ENCODE assay signal across 9 cellular contexts in the genomic region with DNA sequence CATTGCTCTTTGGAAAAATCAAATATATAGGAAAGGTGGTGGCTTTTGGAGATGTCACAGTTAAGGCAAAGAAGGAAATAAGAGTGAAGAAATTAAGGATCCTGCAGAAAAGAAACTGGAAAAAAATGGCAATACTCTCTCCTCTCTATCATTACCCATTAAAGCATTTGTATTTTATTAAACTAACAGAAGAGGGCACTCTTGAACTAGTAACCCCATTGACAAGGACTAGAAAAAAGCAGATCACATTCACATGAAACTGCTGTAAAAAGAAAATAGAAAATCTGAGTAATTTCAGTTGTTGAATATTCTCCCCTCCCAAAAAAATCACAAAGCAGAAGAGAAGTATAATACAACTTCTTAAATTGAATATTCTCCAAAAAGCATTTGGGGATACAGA.
DNase-seq lines count a peak whose midpoint lies in the region; TF ChIP-seq lines count a peak whose summit lies in the region.
"Had no signal": no experiment of that assay in that cellular context is flagged by ENCODE, and none has a peak within 500 bp of the region (broad histone marks: within the 10 kb centered on the region; RNA-seq: fewer than 3 reads in every experiment).

No MANE protein-coding gene starts in this region.

- no peaks in the 10 kb centered on the region for H3K4me1 ChIP-seq in effector memory CD4-positive, alpha-beta T cell (ENCODE audit: control insufficient read depth, insufficient read depth, low read length, poor library complexity, severe bottlenecking)

- H3K4me3 Mint-ChIP-seq in chondrocyte (ENCODE audit: unreplicated experiment) = no peak overlapping the region
- H3K4me3 Mint-ChIP-seq: T-helper 1 cell treated with Interleukin-12 subunit alpha and Interleukin-12 subunit beta and Interleukin-4 antibody, amounts not matched to agents 30 μg/mL and 1 μg/mL, for 36 hours had no signal

- peaks cover 10% of the 10 kb centered on the region for H3K9me3 Mint-ChIP-seq in chondrocyte (ENCODE audit: low read depth)

- H3K36me3 Mint-ChIP-seq in chondrocyte (ENCODE audit: low read depth) = no peaks in the 10 kb centered on the region

- H3K4me1 Mint-ChIP-seq in chondrocyte (ENCODE audit: low read depth) = peaks cover 5% of the 10 kb centered on the region

- no peak overlapping the region for H3K4me3 ChIP-seq in effector memory CD4-positive, alpha-beta T cell (ENCODE audit: insufficient read depth, low read depth, low read length, poor library complexity, severe bottlenecking)

- H3K27ac ChIP-seq in effector memory CD4-positive, alpha-beta T cell (ENCODE audit: insufficient read depth, low read length, poor library complexity, severe bottlenecking) = no peak overlapping the region

- H3K36me3 ChIP-seq in effector memory CD4-positive, alpha-beta T cell (ENCODE audit: control insufficient read depth, insufficient read depth, low read length) = no peaks in the 10 kb centered on the region

- H3K9me3 ChIP-seq in effector memory CD4-positive, alpha-beta T cell (ENCODE audit: control insufficient read depth, low read length) = peaks cover 7% of the 10 kb centered on the region

- peak; percentile 77 for TF ChIP-seq CTCF in chondrocyte (IDR thresholded peaks at IDR 0.05)

- H3K27ac Mint-ChIP-seq in chondrocyte (ENCODE audit: unreplicated experiment) = no peak overlapping the region
- H3K27ac Mint-ChIP-seq: T-helper 1 cell treated with Interleukin-12 subunit alpha and Interleukin-12 subunit beta and Interleukin-4 antibody, amounts not matched to agents 30 μg/mL and 1 μg/mL, for 36 hours had no signal

- H3K27me3 ChIP-seq in effector memory CD4-positive, alpha-beta T cell (replicated peaks; ENCODE audit: control insufficient read depth, insufficient read depth, low read length, poor library complexity, severe bottlenecking) = no peaks in the 10 kb centered on the region

- H3K27me3 Mint-ChIP-seq in chondrocyte (ENCODE audit: low read depth) = no peaks in the 10 kb centered on the region

- DNase-seq in NCI-H2171 treated with DMSO at 0.1 percent for 48 hours (lab: John Stamatoyannopoulos, UW) = peak; percentile 22
- DNase-seq in NCI-H2171 (lab: John Stamatoyannopoulos, UW) = no peak
- peak; percentile 7 for DNase-seq in NCI-H226
- DNase-seq in chondrocyte (ENCODE audit: low spot score) = no peak
- peak; percentile 47 for DNase-seq in renal cortical epithelial cell (ENCODE audit: low read depth)
- DNase-seq in cortex of kidney (lab: John Stamatoyannopoulos, UW) = no peak
- DNase-seq in effector memory CD4-positive, alpha-beta T cell = no peak
- no peak for DNase-seq in activated T-cell treated with anti-CD3 and anti-CD28 coated beads, Interleukin-2, amount 50 U/mL, for 48 hours

Comparison
In these comparisons a context has a peak if more than half of its experiments do, and no peak if none do; other contexts are left out.
1. DNase-seq: peak in NCI-H2171 treated with DMSO at 0.1 percent for 48 hours (single experiment), NCI-H226 (single experiment) and renal cortical epithelial cell (single experiment); none in NCI-H2171 (single experiment), chondrocyte (single experiment), cortex of kidney (single experiment), effector memory CD4-positive, alpha-beta T cell (0 of 3) and activated T-cell treated with anti-CD3 and anti-CD28 coated beads, Interleukin-2, amount 50 U/mL, for 48 hours (0 of 2).